In genomic region chr10:29734980-29735627, GRCh38 we compare ENCODE assay signal across 8 cellular contexts.
DNase-seq lines count a peak whose midpoint lies in the region; ATAC-seq lines count a peak whose summit lies in the region.

No MANE protein-coding gene starts in this region.

- H3K27ac Mint-ChIP-seq in activated CD4-positive, alpha-beta T cell treated with anti-CD3 and anti-CD28 coated beads, Interleukin-2, amount 10 ng/mL, durations not matched to agents 7 days and 5 days: peak overlapping the region; percentile 88
- H3K27ac Mint-ChIP-seq in memory B cell: no peak overlapping the region

- H3K9me3 Mint-ChIP-seq in activated CD4-positive, alpha-beta T cell treated with anti-CD3 and anti-CD28 coated beads, Interleukin-2, amount 10 ng/mL, durations not matched to agents 7 days and 5 days: no peaks in the 10 kb centered on the region
- peaks cover 2% of the 10 kb centered on the region for H3K9me3 Mint-ChIP-seq in memory B cell

- H3K9me3 ChIP-seq in duodenal mucosa (ENCODE audit: control insufficient read depth in 1 of 2, low read length in 2 of 2): no peaks in the 10 kb centered on the region

- peaks cover 11 to 20% of the 10 kb centered on the region in 2 donors for H3K4me1 ChIP-seq in duodenal mucosa (ENCODE audit: control insufficient read depth in 1 of 2, insufficient read depth in 2 of 2, low read length in 2 of 2)

- peak overlapping the region; percentile 63 to 72 for H3K9ac ChIP-seq in duodenal mucosa (ENCODE audit: low read depth in 1 of 2, low read length in 2 of 2)

- peaks cover 33% of the 10 kb centered on the region for H3K4me1 Mint-ChIP-seq in activated CD4-positive, alpha-beta T cell treated with anti-CD3 and anti-CD28 coated beads, Interleukin-2, amount 10 ng/mL, durations not matched to agents 7 days and 5 days
- H3K4me1 Mint-ChIP-seq in memory B cell: no peaks in the 10 kb centered on the region

- DNase-seq in ELF-1 (ENCODE audit: low read depth, low spot score) (peak; percentile 38), KG1 (lab: John Stamatoyannopoulos, UW) (peak; percentile 16), memory B cell (ENCODE audit: low spot score in 2 of 2) (peak in 1 of 2 donors; percentile 11), superior temporal gyrus (ENCODE audit: extremely low spot score) (no peak)
- DNase-seq in activated CD4-positive, alpha-beta T cell treated with anti-CD3 and anti-CD28 coated beads, Interleukin-2, amount 10 ng/mL, durations not matched to agents 7 days and 5 days: peak; percentile 65
- peak; percentile 31 for DNase-seq in stimulated activated CD8-positive, alpha-beta memory T cell treated with anti-CD3 and anti-CD28 coated beads, Interleukin-15, amount 100 ng/mL, for 24 hours (ENCODE audit: low read depth)

- ATAC-seq in GM21619 (IDR thresholded peaks at IDR 0.05; ENCODE audit: unreplicated experiment) (peak; percentile 36), memory B cell (ENCODE audit: low read depth) (peak; percentile 51)

- CTCF ChIA-PET in activated CD4-positive, alpha-beta T cell treated with anti-CD3 and anti-CD28 coated beads, Interleukin-2, amount 10 ng/mL, durations not matched to agents 7 days and 5 days (lab: Charles Lee): interaction anchor here (1.0 to 1.3 kb wide), 2 partner anchors 9 to 15 kb away, joined by 5 to 6 read pairs; no protein-coding TSS in a partner anchor

- no peaks in the 10 kb centered on the region for H3K27me3 ChIP-seq in duodenal mucosa (ENCODE audit: control insufficient read depth in 1 of 2, insufficient read depth in 2 of 2, low read length in 2 of 2)

- peaks cover 23% of the 10 kb centered on the region for H3K27me3 Mint-ChIP-seq in activated CD4-positive, alpha-beta T cell treated with anti-CD3 and anti-CD28 coated beads, Interleukin-2, amount 10 ng/mL, durations not matched to agents 7 days and 5 days
- peaks cover 11% of the 10 kb centered on the region for H3K27me3 Mint-ChIP-seq in memory B cell

- H3K4me3 Mint-ChIP-seq in activated CD4-positive, alpha-beta T cell treated with anti-CD3 and anti-CD28 coated beads, Interleukin-2, amount 10 ng/mL, durations not matched to agents 7 days and 5 days: peak overlapping the region; percentile 84
- H3K4me3 Mint-ChIP-seq in memory B cell: peak overlapping the region; percentile 65

- H3K36me3 Mint-ChIP-seq in activated CD4-positive, alpha-beta T cell treated with anti-CD3 and anti-CD28 coated beads, Interleukin-2, amount 10 ng/mL, durations not matched to agents 7 days and 5 days (ENCODE audit: low read depth): peaks cover 14% of the 10 kb centered on the region
- H3K36me3 Mint-ChIP-seq in memory B cell: no peaks in the 10 kb centered on the region

- no peaks in the 10 kb centered on the region for H3K36me3 ChIP-seq in duodenal mucosa (ENCODE audit: control insufficient read depth in 1 of 2, insufficient read depth in 2 of 2, low read length in 2 of 2)

- H3K4me3 ChIP-seq in duodenal mucosa (ENCODE audit: low read depth in 1 of 2, low read length in 2 of 2): peak overlapping the region; percentile 74 to 75

- POLR2A ChIA-PET in activated CD4-positive, alpha-beta T cell treated with anti-CD3 and anti-CD28 coated beads, Interleukin-2, amount 10 ng/mL, durations not matched to agents 7 days and 5 days (lab: Charles Lee): interaction anchor here (0.6 to 0.8 kb wide), 2 partner anchors 18 to 33 kb away, joined by 4 to 6 read pairs; no protein-coding TSS in a partner anchor

- peak overlapping the region; percentile 80 for H3K27ac ChIP-seq in duodenal mucosa (ENCODE audit: low read depth, low read length)
